Comparison of ENCODE assay signal across 1 cellular context in genomic region chr15:67165653-67166260, GRCh38.
TF ChIP-seq lines count a peak whose summit lies in the region.

No MANE protein-coding gene starts in this region.

TF ChIP-seq in GM23338, 12 proteins besides CTCF, POLR2A, EP300 and RAD21 (continued from another document):
- TF ChIP-seq CREB1 (CRISPR knock-in tag; IDR thresholded peaks at IDR 0.05; ENCODE audit: low read depth) = peak; percentile 58; the same call in 1 of the 2 replicates
- TF ChIP-seq STAT1 (IDR thresholded peaks at IDR 0.05; ENCODE audit: unreplicated experiment) = no peak
- TF ChIP-seq ETS1 (IDR thresholded peaks at IDR 0.05) = no peak
- no peak for TF ChIP-seq REST (IDR thresholded peaks at IDR 0.05; ENCODE audit: unreplicated experiment)
- peak; percentile 49; the same call in 1 of the 2 replicates for TF ChIP-seq NANOG (IDR thresholded peaks at IDR 0.05; ENCODE audit: borderline replicate concordance)
